8 cellular contexts compared by ENCODE assay signal in the genomic region with DNA sequence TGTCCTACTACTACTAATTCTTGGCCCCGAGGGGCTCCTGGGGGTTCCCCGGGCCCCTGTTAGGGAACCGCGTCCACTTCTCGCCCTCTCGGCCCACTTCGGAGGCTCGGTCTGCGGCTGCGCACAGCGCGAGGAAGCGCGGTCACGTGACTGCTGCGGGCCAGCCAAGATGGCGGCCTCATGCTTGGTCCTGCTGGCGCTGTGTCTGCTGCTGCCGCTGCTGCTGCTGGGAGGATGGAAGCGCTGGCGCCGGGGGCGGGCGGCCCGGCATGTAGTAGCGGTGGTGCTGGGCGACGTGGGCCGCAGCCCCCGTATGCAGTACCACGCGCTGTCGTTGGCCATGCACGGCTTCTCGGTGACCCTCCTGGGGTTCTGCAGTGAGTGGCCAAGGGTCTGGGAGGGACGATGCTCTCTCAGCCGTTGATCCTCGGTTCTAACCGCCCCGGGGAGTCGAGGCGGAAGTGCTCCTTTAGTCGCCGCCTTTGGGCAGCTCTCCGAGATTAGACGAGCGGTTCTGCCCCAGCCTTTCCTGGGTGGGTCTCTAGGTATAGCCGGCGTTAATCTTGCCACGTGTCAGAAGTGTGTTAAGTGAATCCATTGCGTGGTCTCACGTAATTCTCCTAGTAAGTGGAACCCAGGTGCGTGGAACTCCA. TPM values are rescaled to one million over a fixed set of nuclear protein-coding genes. Genes with fewer than 3 reads are reported as not detected.
DNase-seq lines count a peak whose midpoint lies in the region; ATAC-seq and TF ChIP-seq lines count a peak whose summit lies in the region.

A gene with protein sequence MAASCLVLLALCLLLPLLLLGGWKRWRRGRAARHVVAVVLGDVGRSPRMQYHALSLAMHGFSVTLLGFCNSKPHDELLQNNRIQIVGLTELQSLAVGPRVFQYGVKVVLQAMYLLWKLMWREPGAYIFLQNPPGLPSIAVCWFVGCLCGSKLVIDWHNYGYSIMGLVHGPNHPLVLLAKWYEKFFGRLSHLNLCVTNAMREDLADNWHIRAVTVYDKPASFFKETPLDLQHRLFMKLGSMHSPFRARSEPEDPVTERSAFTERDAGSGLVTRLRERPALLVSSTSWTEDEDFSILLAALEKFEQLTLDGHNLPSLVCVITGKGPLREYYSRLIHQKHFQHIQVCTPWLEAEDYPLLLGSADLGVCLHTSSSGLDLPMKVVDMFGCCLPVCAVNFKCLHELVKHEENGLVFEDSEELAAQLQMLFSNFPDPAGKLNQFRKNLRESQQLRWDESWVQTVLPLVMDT (plus strand): TSS at position 163 of the 653 bp plus-strand sequence. CDS start 7 bp downstream, at position 170.

- in situ Hi-C loops in endometrial microvascular endothelial cells (cut with HindIII; ENCODE audit: inconsistent ontology term, low pct_unique_long_range_greater_than_20kb, low sequenced_read_pairs) = no loop called here

- peak within 1 kb of the TSS; percentile 97 for H3K4me3 Mint-ChIP-seq in mesothelial cell of epicardium

- peak; percentile 77 for ATAC-seq in GM19467 (IDR thresholded peaks at IDR 0.05; ENCODE audit: unreplicated experiment)

- DNase-seq in COLO668 (lab: John Stamatoyannopoulos, UW; ENCODE audit: unreplicated experiment) (peak; percentile 88), HPDE6-E6E7 (ENCODE audit: extremely low spot score) (peak; percentile 90), NOMO-1 treated with dmso at 0.1 percent for 144 hours (lab: John Stamatoyannopoulos, UW; ENCODE audit: unreplicated experiment) (peak; percentile 68), mesothelial cell of epicardium (ENCODE audit: low spot score in 2 of 2, unreplicated experiment in 2 of 2) (peak; percentile 79 to 90)
- peak; percentile 60 for DNase-seq in activated CD8-positive, alpha-beta memory T cell treated with anti-CD3 and anti-CD28 coated beads, Interleukin-2, amount 50 U/mL, for 1 hour (ENCODE audit: extremely low read depth)
- peak; percentile 80 to 85 for DNase-seq in stimulated activated CD8-positive, alpha-beta memory T cell treated with anti-CD3 and anti-CD28 coated beads, Interleukin-15, amount 100 ng/mL, for 48 hours (ENCODE audit: low read depth in 2 of 2)

- H3K27ac Mint-ChIP-seq in mesothelial cell of epicardium = peak within 1 kb of the TSS; percentile 95

- peaks cover 10% of the 10 kb centered on the region for H3K36me3 Mint-ChIP-seq in mesothelial cell of epicardium

- TF ChIP-seq CTCF in mesothelial cell of epicardium (IDR thresholded peaks at IDR 0.05; ENCODE audit: unreplicated experiment) = no peak

- no peaks in the 10 kb centered on the region for H3K9me3 Mint-ChIP-seq in mesothelial cell of epicardium

- peaks cover 17% of the 10 kb centered on the region for H3K4me1 Mint-ChIP-seq in mesothelial cell of epicardium

- peaks cover 8% of the 10 kb centered on the region for H3K27me3 Mint-ChIP-seq in mesothelial cell of epicardium (ENCODE audit: low read depth)

RNA-seq across cellular contexts. Expression of the gene that starts here (rescaled TPM):
- total RNA-seq in endometrial microvascular endothelial cells (ENCODE audit: inconsistent ontology term) (46.5 TPM), mesothelial cell of epicardium (18.0 to 21.3 TPM (median 19.4 TPM) in 3 replicates)

Comparison
In these comparisons a context has a peak if more than half of its experiments do, and no peak if none do; other contexts are left out.
1. Peak in every context shown above with its lines: DNase-seq and ATAC-seq.